In the genomic region with DNA sequence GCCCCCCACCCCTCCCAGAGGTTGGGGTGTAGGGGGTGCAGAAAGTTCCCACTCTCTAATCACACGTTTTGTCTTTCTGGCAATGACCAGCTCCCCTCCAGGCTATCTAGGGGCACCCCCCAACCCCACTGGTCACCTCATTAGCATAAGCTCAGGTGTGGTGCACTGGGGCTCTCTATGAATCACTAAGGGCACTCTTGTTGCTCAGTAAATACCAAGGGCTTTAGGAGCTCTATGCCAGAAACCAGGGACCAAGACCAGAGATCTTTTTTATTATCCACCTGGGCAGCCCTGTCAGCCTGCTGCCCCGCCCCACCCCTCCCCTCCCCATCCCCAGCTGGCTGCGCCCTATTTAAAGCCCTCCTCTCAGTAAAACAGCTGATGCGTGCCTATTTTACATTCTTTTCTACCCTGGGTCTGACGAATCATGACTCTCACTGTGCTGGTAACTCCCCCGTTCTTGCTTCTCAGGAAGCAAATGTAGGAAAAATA, we compare ENCODE assay signal across 10 cellular contexts. TPM values are rescaled to one million over a fixed set of nuclear protein-coding genes. Genes with fewer than 3 reads are reported as not detected.
DNase-seq lines count a peak whose midpoint lies in the region; ATAC-seq, FAIRE-seq and TF ChIP-seq lines count a peak whose summit lies in the region.
"Had no signal": no experiment of that assay in that cellular context is flagged by ENCODE, and none has a peak within 500 bp of the region (broad histone marks: within the 10 kb centered on the region; RNA-seq: fewer than 3 reads in every experiment).

No MANE protein-coding gene starts in this region.

- no peak overlapping the region for H2BK120ac ChIP-seq in H1 (replicated peaks; ENCODE audit: low read depth, low read length)
- no peak overlapping the region for H2BK120ac ChIP-seq in trophoblast cell (ENCODE audit: insufficient read depth, low read length, poor library complexity)

- H3K4me2 ChIP-seq in H1 (ENCODE audit: insufficient read depth in 1 of 2, low read depth in 2 of 2, low read length in 2 of 2) (peak overlapping the region in 1 of 2 experiments; percentile 19; a peak in 1 of 4 replicates), trophoblast cell (ENCODE audit: low read length) (no peak overlapping the region)

- H3K14ac ChIP-seq in H1 (ENCODE audit: insufficient read length) = no peak overlapping the region
- H3K14ac ChIP-seq in trophoblast cell (ENCODE audit: low read length) = no peak overlapping the region

- no peak overlapping the region; a peak in 1 of 8 replicates for H3K4me3 ChIP-seq in H1 (ENCODE audit: extremely low read depth in 1 of 4, insufficient read depth in 2 of 4, low read depth in 3 of 4, low read length in 4 of 4)
- H3K4me3 ChIP-seq in trophoblast cell (ENCODE audit: low read depth, low read length) = no peak overlapping the region
- H3K4me3 ChIP-seq: body of pancreas had no signal

- no peaks in the 10 kb centered on the region for H3K36me3 ChIP-seq in H1 (ENCODE audit: control insufficient read depth in 2 of 4, insufficient read depth in 4 of 4, low read length in 3 of 4)
- peaks cover 9 to 10% of the 10 kb centered on the region in 2 experiments for H3K36me3 ChIP-seq in trophoblast cell (ENCODE audit: control insufficient read depth in 1 of 2, insufficient read depth in 2 of 2, low read length in 2 of 2)

- no peak for TF ChIP-seq CTCF in H1 (IDR thresholded peaks at IDR 0.05; ENCODE audit: control extremely low read depth in 1 of 3, insufficient read depth in 1 of 3, low read depth in 1 of 3, low read length in 3 of 3)

- no peak overlapping the region for H2BK15ac ChIP-seq in H1 (ENCODE audit: low read length)

- no peak for TF ChIP-seq EP300 in H1 (IDR thresholded peaks at IDR 0.05; ENCODE audit: borderline replicate concordance in 1 of 2, low read depth in 2 of 2, low read length in 2 of 2)

- H4K12ac ChIP-seq in trophoblast cell (ENCODE audit: low read depth, low read length) = no peak overlapping the region

- ATAC-seq in GM19395 (IDR thresholded peaks at IDR 0.05; ENCODE audit: unreplicated experiment) = peak; percentile 53
- ATAC-seq: body of pancreas had no signal

- WGBS in H1 (ENCODE audit: extremely low coverage in 1 of 2, insufficient coverage in 1 of 2, insufficient read length in 1 of 2, insufficient replicate concordance in 2 of 2, low coverage in 1 of 2, low lambda C conversion rate in 2 of 2, missing lambda C conversion rate in 1 of 2), 2 experiments = 34% methylated on average over 5 of the region's 6 CpGs; no CpG with 5 or more reads in 1 of the 2 experiments
- no CpG with 5 or more reads among the region's 6 CpGs for WGBS in trophoblast cell (ENCODE audit: extremely low coverage, insufficient coverage, insufficient read length)

- DNase-seq in NCI-H526 treated with DMSO at 0.1 percent for 48 hours (lab: John Stamatoyannopoulos, UW) = peak; percentile 43
- DNase-seq in H1 (ENCODE audit: low read depth in 1 of 2, low spot score in 2 of 2) = no peak
- DNase-seq in trophoblast cell = no peak
- DNase-seq in NCI-H345 treated with DMSO at 0.1 percent for 48 hours (lab: John Stamatoyannopoulos, UW; ENCODE audit: unreplicated experiment) = no peak
- no peak for DNase-seq in HUDEP-2 (lab: John Stamatoyannopoulos, UW; ENCODE audit: unreplicated experiment in 76 of 76)
- DNase-seq in SIG-M5 (lab: John Stamatoyannopoulos, UW) = no peak
- no peak for DNase-seq in GOT3 (lab: John Stamatoyannopoulos, UW)
- DNase-seq: body of pancreas, retina had no signal

- no peak overlapping the region for H2AK5ac ChIP-seq in H1 (ENCODE audit: low read depth, low read length)
- H2AK5ac ChIP-seq in trophoblast cell (ENCODE audit: low read length) = no peak overlapping the region

- H4K5ac ChIP-seq in H1 (ENCODE audit: insufficient read length, low read depth, low read length) = no peak overlapping the region

- no peak overlapping the region for H2BK20ac ChIP-seq in H1 (ENCODE audit: low read length)

- CTCF ChIA-PET in H1 (lab: Charles Lee; ENCODE audit: partially characterized antibody) = interaction anchor here (0.6 to 1.9 kb wide), 15 partner anchors 10 to 315 kb away, joined by 3 to 8 read pairs (median 4); no protein-coding TSS in a partner anchor

- H3K79me1 ChIP-seq in H1 (ENCODE audit: low read depth, low read length) = peaks cover 11% of the 10 kb centered on the region
- H3K79me1 ChIP-seq in trophoblast cell (ENCODE audit: low read length) = no peaks in the 10 kb centered on the region

- POLR2A ChIA-PET in H1 (lab: Charles Lee; ENCODE audit: partially characterized antibody) = interaction anchor here (1.4 kb wide), 1 partner anchor 26 kb away, joined by 3 read pairs; no protein-coding TSS in a partner anchor

- H3K23ac ChIP-seq in H1 (ENCODE audit: insufficient read length) = no peak overlapping the region
- no peak overlapping the region for H3K23ac ChIP-seq in trophoblast cell (ENCODE audit: low read length)

- H3K23me2 ChIP-seq in H1 (ENCODE audit: low read depth, low read length) = no peaks in the 10 kb centered on the region

- H3K27ac ChIP-seq in H1 (ENCODE audit: low read depth, low read length) (no peak overlapping the region), trophoblast cell (ENCODE audit: low read depth, low read length) (no peak overlapping the region)
- H3K27ac ChIP-seq: body of pancreas had no signal

- no peak overlapping the region for H3K4ac ChIP-seq in H1 (replicated peaks; ENCODE audit: insufficient read length, low read depth, low read length)
- H3K4ac ChIP-seq in trophoblast cell (ENCODE audit: low read depth, low read length) = peak overlapping the region; percentile 54

- no peak overlapping the region for H4K8ac ChIP-seq in H1 (ENCODE audit: extremely low read depth, insufficient read depth, low read length)
- no peak overlapping the region for H4K8ac ChIP-seq in trophoblast cell (ENCODE audit: low read depth, low read length)

- TF ChIP-seq POLR2A in H1 (IDR thresholded peaks at IDR 0.05; ENCODE audit: control extremely low read depth in 1 of 2, low read depth in 2 of 2, low read length in 2 of 2) = no peak

- H3K9ac ChIP-seq in H1 (replicated peaks in 1 of 4; ENCODE audit: extremely low read depth in 1 of 4, low read depth in 3 of 4, low read length in 3 of 4) = no peak overlapping the region
- no peak overlapping the region for H3K9ac ChIP-seq in trophoblast cell (ENCODE audit: low read length)

- peaks cover 18 to 27% of the 10 kb centered on the region in 2 experiments for H4K20me1 ChIP-seq in H1 (replicated peaks in 1 of 2; ENCODE audit: control insufficient read depth in 1 of 2, insufficient read depth in 2 of 2, low read length in 2 of 2)

- H3K27me3 ChIP-seq in H1 (replicated peaks in 1 of 4; ENCODE audit: control insufficient read depth in 3 of 4, extremely low read depth in 1 of 4, insufficient read depth in 3 of 4, low read length in 3 of 4) (no peaks in the 10 kb centered on the region), trophoblast cell (ENCODE audit: insufficient read depth, low read length) (no peaks in the 10 kb centered on the region)
- H3K27me3 ChIP-seq: body of pancreas had no signal

- H3K4me1 ChIP-seq in H1 (replicated peaks in 1 of 4; ENCODE audit: control insufficient read depth in 3 of 4, insufficient read depth in 4 of 4, low read length in 3 of 4) = peaks cover 5 to 17% (median 8%) of the 10 kb centered on the region in 4 experiments
- peaks cover 4% of the 10 kb centered on the region in 2 experiments for H3K4me1 ChIP-seq in trophoblast cell (ENCODE audit: control insufficient read depth in 1 of 2, insufficient read depth in 2 of 2, low read length in 2 of 2)

- H3K18ac ChIP-seq in H1 (ENCODE audit: extremely low read depth, low read length) (no peak overlapping the region), trophoblast cell (ENCODE audit: low read length) (no peak overlapping the region)

- no peak for TF ChIP-seq RAD21 in H1 (IDR thresholded peaks at IDR 0.05 in 1 of 2, conservative IDR thresholded peaks at IDR 0.05 in 1 of 2; ENCODE audit: low read depth in 2 of 2, low read length in 2 of 2)

- H2AFZ ChIP-seq in H1 (ENCODE audit: low read length) = no peak overlapping the region
- no peak overlapping the region for H2AFZ ChIP-seq in trophoblast cell (ENCODE audit: insufficient read depth, low read length, poor library complexity)

- H2BK5ac ChIP-seq in H1 (ENCODE audit: low read depth, low read length) (no peak overlapping the region), trophoblast cell (ENCODE audit: low read depth, low read length, poor library complexity) (no peak overlapping the region)

- H4K91ac ChIP-seq in H1 (replicated peaks; ENCODE audit: insufficient read length, low read length) (no peak overlapping the region), trophoblast cell (ENCODE audit: low read depth, low read length) (no peak overlapping the region)

- no peak overlapping the region for H3K56ac ChIP-seq in H1 (replicated peaks; ENCODE audit: insufficient read length, low read depth, low read length)

- H3K9me3 ChIP-seq in H1 (ENCODE audit: insufficient read depth in 2 of 2, low read depth in 1 of 2, low read length in 1 of 2) (no peaks in the 10 kb centered on the region), trophoblast cell (ENCODE audit: insufficient read depth, low read depth, low read length) (no peaks in the 10 kb centered on the region)
- H3K9me3 ChIP-seq: body of pancreas had no signal

- H2BK12ac ChIP-seq in H1 (ENCODE audit: low read depth, low read length) = no peak overlapping the region
- no peak overlapping the region for H2BK12ac ChIP-seq in trophoblast cell (ENCODE audit: low read length)

- FAIRE-seq in H1 (lab: Jason Lieb, UNC) = no peak

- H3K79me2 ChIP-seq in H1 (ENCODE audit: control insufficient read depth in 1 of 2, insufficient read depth in 2 of 2, low read length in 2 of 2) = peaks cover 8 to 92% of the 10 kb centered on the region in 2 experiments
- H3K79me2 ChIP-seq in trophoblast cell (ENCODE audit: control insufficient read depth, insufficient read depth, low read length, poor library complexity) = peaks cover 4% of the 10 kb centered on the region

TF ChIP-seq in H1, 55 proteins besides CTCF, POLR2A, EP300 and RAD21:
- peak; percentile 45 to 72; a peak in 1 of 4 replicates for TF ChIP-seq SIN3A (conservative IDR thresholded peaks at IDR 0.05 in 1 of 2, IDR thresholded peaks at IDR 0.05 in 1 of 2; ENCODE audit: low read depth in 1 of 2, low read length in 2 of 2)
- no peak for TF ChIP-seq SIX5 (IDR thresholded peaks at IDR 0.05; ENCODE audit: low read depth, low read length)
- TF ChIP-seq NANOG (IDR thresholded peaks at IDR 0.05; ENCODE audit: insufficient read depth, low read depth, low read length, poor library complexity, severe bottlenecking) = no peak
- TF ChIP-seq SUZ12 (IDR thresholded peaks at IDR 0.05; ENCODE audit: low read length) = no peak

RNA-seq across cellular contexts. Expression of a gene that starts 24.3 kb away (rescaled TPM):
- 61.7 and 65.7 TPM in 2 replicates for total RNA-seq in H1 (2021; fragmentation: NEBNext Ultra II Directional; extraction: Animal tissue kit (Norgen Biotek cat#: 25700))
- polyA plus RNA-seq in H1 (2011; rRNA removed) = 30.3 and 43.3 TPM in 2 replicates
- polyA plus RNA-seq in H1 (2011; cell fraction: cytosol; rRNA removed) = 53.3 TPM
- polyA plus RNA-seq in H1 (2011; cell fraction: nucleus; rRNA removed) = 29.7 TPM
- 40.0 to 65.8 TPM (median 58.8 TPM) in 4 replicates for polyA plus RNA-seq in H1 (2012, experiment 1 of 2)
- 18.2 TPM for polyA plus RNA-seq in H1 (2012, experiment 2 of 2)
- polyA plus RNA-seq in H1 (2013, experiment 1 of 2) = 47.1 TPM
- 48.3 TPM for polyA plus RNA-seq in H1 (2013, experiment 2 of 2)
- polyA minus RNA-seq in H1 (2011; rRNA and poly(A)+ RNA removed) = 25.2 and 26.7 TPM in 2 replicates
- 20.3 TPM for polyA minus RNA-seq in H1 (2011; cell fraction: cytosol; rRNA and poly(A)+ RNA removed)
- polyA minus RNA-seq in H1 (2011; cell fraction: nucleus; rRNA and poly(A)+ RNA removed) = 18.3 TPM
- polyA plus RNA-seq in trophoblast cell (2013) = 48.7 and 51.4 TPM in 2 replicates
